In genomic region chr14:85934123-85934885, GRCh38 we compare ENCODE assay signal across 8 cellular contexts.
DNase-seq lines count a peak whose midpoint lies in the region; ATAC-seq and TF ChIP-seq lines count a peak whose summit lies in the region.

No MANE protein-coding gene starts in this region.

- DNase-seq in ELR (ENCODE audit: low read depth) = peak; percentile 4
- peak; percentile 85 for DNase-seq in Jurkat, Clone E6-1 (ENCODE audit: low read depth, low spot score)
- peak; percentile 1 for DNase-seq in amniotic epithelial cell (ENCODE audit: low read depth)
- no peak for DNase-seq in lung (ENCODE audit: low spot score)
- peak; percentile 28 to 75 for DNase-seq in stimulated activated effector memory CD8-positive, alpha-beta T cell treated with anti-CD3 and anti-CD28 coated beads, Interleukin-12 subunit alpha, Interleukin-12 subunit beta, amount 100 ng/mL, for 72 hours (ENCODE audit: low spot score in 2 of 2)
- DNase-seq in WERI-Rb-1 = no peak

- H3K27me3 ChIP-seq in lung (ENCODE audit: control insufficient read depth, insufficient read depth) = no peaks in the 10 kb centered on the region
- H3K27me3 ChIP-seq in WERI-Rb-1 (ENCODE audit: insufficient read depth, low read depth, severe bottlenecking) = no peaks in the 10 kb centered on the region

- ATAC-seq in GM21528 (IDR thresholded peaks at IDR 0.05; ENCODE audit: low FRiP score, unreplicated experiment) (peak; percentile 95), lung (ENCODE audit: insufficient read depth, low FRiP score) (peak; percentile 62)
- peak; percentile 88 for ATAC-seq in stimulated activated effector memory CD8-positive, alpha-beta T cell treated with anti-CD3 and anti-CD28 coated beads, Interleukin-12 subunit alpha, Interleukin-12 subunit beta, amount 100 ng/mL, for 72 hours

- no peak overlapping the region for H3K27ac ChIP-seq in lung (ENCODE audit: low read depth in 1 of 2, low read length in 1 of 2)
- H3K27ac ChIP-seq in WERI-Rb-1 = no peak overlapping the region

- H3K27me3 Mint-ChIP-seq in T-helper 1 cell treated with Interleukin-12 subunit alpha and Interleukin-12 subunit beta and Interleukin-4 antibody, amounts not matched to agents 30 μg/mL and 1 μg/mL, for 36 hours (ENCODE audit: low read depth) = no peaks in the 10 kb centered on the region

- H3K36me3 ChIP-seq in lung (ENCODE audit: control insufficient read depth in 2 of 2, insufficient read depth in 2 of 2, low read length in 2 of 2) (no peaks in the 10 kb centered on the region), WERI-Rb-1 (no peaks in the 10 kb centered on the region)

- H3K4me1 ChIP-seq in lung (ENCODE audit: control insufficient read depth in 2 of 2, insufficient read depth in 2 of 2, low read length in 2 of 2) = no peaks in the 10 kb centered on the region

- H3K27ac Mint-ChIP-seq in T-helper 1 cell treated with Interleukin-12 subunit alpha and Interleukin-12 subunit beta and Interleukin-4 antibody, amounts not matched to agents 30 μg/mL and 1 μg/mL, for 36 hours = peak overlapping the region; percentile 84
- H3K27ac Mint-ChIP-seq in stimulated activated effector memory CD8-positive, alpha-beta T cell treated with anti-CD3 and anti-CD28 coated beads, Interleukin-12 subunit alpha, Interleukin-12 subunit beta, amount 100 ng/mL, for 72 hours = peak overlapping the region; percentile 87

- peaks cover 7 to 8% of the 10 kb centered on the region in 2 donors for H3K9me3 ChIP-seq in lung (ENCODE audit: control insufficient read depth in 2 of 2, insufficient read depth in 1 of 2, low read length in 1 of 2)
- no peaks in the 10 kb centered on the region for H3K9me3 ChIP-seq in WERI-Rb-1 (ENCODE audit: severe bottlenecking)

- 44 to 50% methylated on average over 12 of the region's 12 CpGs for WGBS in lung, 2 donors

- H3K36me3 Mint-ChIP-seq in T-helper 1 cell treated with Interleukin-12 subunit alpha and Interleukin-12 subunit beta and Interleukin-4 antibody, amounts not matched to agents 30 μg/mL and 1 μg/mL, for 36 hours (ENCODE audit: low read depth) = peaks cover 11% of the 10 kb centered on the region
- no peaks in the 10 kb centered on the region for H3K36me3 Mint-ChIP-seq in stimulated activated effector memory CD8-positive, alpha-beta T cell treated with anti-CD3 and anti-CD28 coated beads, Interleukin-12 subunit alpha, Interleukin-12 subunit beta, amount 100 ng/mL, for 72 hours

- peaks cover 13% of the 10 kb centered on the region for H3K9me3 Mint-ChIP-seq in T-helper 1 cell treated with Interleukin-12 subunit alpha and Interleukin-12 subunit beta and Interleukin-4 antibody, amounts not matched to agents 30 μg/mL and 1 μg/mL, for 36 hours
- peaks cover 3% of the 10 kb centered on the region for H3K9me3 Mint-ChIP-seq in stimulated activated effector memory CD8-positive, alpha-beta T cell treated with anti-CD3 and anti-CD28 coated beads, Interleukin-12 subunit alpha, Interleukin-12 subunit beta, amount 100 ng/mL, for 72 hours

- no peak for TF ChIP-seq CTCF in lung (IDR thresholded peaks at IDR 0.05; ENCODE audit: control extremely low read depth, extremely low read depth)
- TF ChIP-seq CTCF in WERI-Rb-1 (IDR thresholded peaks at IDR 0.05; ENCODE audit: low read depth, low read length) = no peak

- H3K4me3 ChIP-seq in Jurkat, Clone E6-1 (ENCODE audit: low read length) = peak overlapping the region; percentile 79
- no peak overlapping the region for H3K4me3 ChIP-seq in lung
- H3K4me3 ChIP-seq in WERI-Rb-1 (ENCODE audit: low read depth, low read length) = no peak overlapping the region

- peak overlapping the region; percentile 85 for H3K4me3 Mint-ChIP-seq in T-helper 1 cell treated with Interleukin-12 subunit alpha and Interleukin-12 subunit beta and Interleukin-4 antibody, amounts not matched to agents 30 μg/mL and 1 μg/mL, for 36 hours
- H3K4me3 Mint-ChIP-seq in stimulated activated effector memory CD8-positive, alpha-beta T cell treated with anti-CD3 and anti-CD28 coated beads, Interleukin-12 subunit alpha, Interleukin-12 subunit beta, amount 100 ng/mL, for 72 hours = peak overlapping the region; percentile 75

- H3K4me1 Mint-ChIP-seq in T-helper 1 cell treated with Interleukin-12 subunit alpha and Interleukin-12 subunit beta and Interleukin-4 antibody, amounts not matched to agents 30 μg/mL and 1 μg/mL, for 36 hours (ENCODE audit: low read depth) = peaks cover 23% of the 10 kb centered on the region
- H3K4me1 Mint-ChIP-seq in stimulated activated effector memory CD8-positive, alpha-beta T cell treated with anti-CD3 and anti-CD28 coated beads, Interleukin-12 subunit alpha, Interleukin-12 subunit beta, amount 100 ng/mL, for 72 hours = peaks cover 35% of the 10 kb centered on the region

Comparison
In these comparisons a context has a peak if more than half of its experiments do, and no peak if none do; other contexts are left out.
1. DNase-seq: peak in ELR (single experiment), Jurkat, Clone E6-1 (single experiment), amniotic epithelial cell (single experiment) and stimulated activated effector memory CD8-positive, alpha-beta T cell treated with anti-CD3 and anti-CD28 coated beads, Interleukin-12 subunit alpha, Interleukin-12 subunit beta, amount 100 ng/mL, for 72 hours (2 of 2); none in lung (single experiment) and WERI-Rb-1 (single experiment).
2. Peak in every context shown above with its lines, with median percentiles within 50 percentile points of each other: ATAC-seq.